Comparison of ENCODE assay signal across 8 cellular contexts in genomic region chr10:92590623-92591549, GRCh38. TPM values are rescaled to one million over a fixed set of nuclear protein-coding genes. Genes with fewer than 3 reads are reported as not detected.
DNase-seq lines count a peak whose midpoint lies in the region; ATAC-seq and TF ChIP-seq lines count a peak whose summit lies in the region.

No MANE protein-coding gene starts in this region.

- WGBS in sigmoid colon, 2 donors: 53 to 56% methylated on average over 19 of the region's 19 CpGs

- no peaks in the 10 kb centered on the region for H3K9me3 ChIP-seq in sigmoid colon

- TF ChIP-seq CTCF in GM12874 (IDR thresholded peaks at IDR 0.05; ENCODE audit: insufficient read depth, low read depth, low read length) (peak; percentile 25; the same call in 1 of the 2 replicates), sigmoid colon (IDR thresholded peaks at IDR 0.05) (peak in 1 of 4 experiments; percentile 28)

- no peak for TF ChIP-seq EP300 in sigmoid colon (IDR thresholded peaks at IDR 0.05)

- peak; percentile 36 for DNase-seq in AG08396 (ENCODE audit: low spot score)
- peak; percentile 64 for DNase-seq in NCI-H82 treated with DMSO at 0.1 percent for 48 hours (lab: John Stamatoyannopoulos, UW; ENCODE audit: unreplicated experiment)
- peak; percentile 59 for DNase-seq in amniotic epithelial cell (ENCODE audit: low read depth)
- DNase-seq in hypothalamus (lab: John Stamatoyannopoulos, UW): peak in 28 of 51 donors; percentile 1 to 44 (median 15)
- DNase-seq in sigmoid colon: no peak
- no peak for DNase-seq in GDM1 (lab: John Stamatoyannopoulos, UW)

- ATAC-seq in HG02870 (IDR thresholded peaks at IDR 0.05; ENCODE audit: unreplicated experiment): peak; percentile 19

- peaks cover 0 to 23% (median 11%) of the 10 kb centered on the region in 4 donors for H3K4me1 ChIP-seq in sigmoid colon

- peak overlapping the region; percentile 87 to 97 (median 96) for H3K27ac ChIP-seq in sigmoid colon

- H3K27me3 ChIP-seq in sigmoid colon: no peaks in the 10 kb centered on the region

- intact Hi-C loops in sigmoid colon (cut with DNase I): loop anchor here (2.0 to 5.0 kb wide), 5 partner anchors 74 to 299 kb away; partner anchors contain the start of genes CPEB3, EXOC6, HHEX and MARCHF5

- H3K36me3 ChIP-seq in sigmoid colon: no peaks in the 10 kb centered on the region

- TF ChIP-seq POLR2A in sigmoid colon (IDR thresholded peaks at IDR 0.05): no peak

- H3K4me3 ChIP-seq in sigmoid colon: peak overlapping the region; percentile 44 to 75 (median 60)

RNA-seq across cellular contexts. Expression of gene KIF11, which starts 2.0 kb away (rescaled TPM):
- under 1 TPM; 0.16 to 0.95 (median 0.77) TPM for total RNA-seq in sigmoid colon
- 10 to 100 TPM in 1 of 3 donors, 1 to 10 TPM in 2; 2.4 to 10.1 (median 3.2) TPM for polyA plus RNA-seq in sigmoid colon

RNA-seq across cellular contexts. Expression of gene IDE, which starts 17.0 kb away (rescaled TPM):
- total RNA-seq in sigmoid colon: 10 to 100 TPM; 23.3 to 32.9 (median 28.8) TPM
- polyA plus RNA-seq in sigmoid colon: 10 to 100 TPM in 1 of 3 donors, 1 to 10 TPM in 2; 7.8 to 12.3 (median 9.6) TPM

Comparison
In these comparisons a context has a peak if more than half of its experiments do, and no peak if none do; other contexts are left out.
1. DNase-seq: peak in AG08396 (single experiment), NCI-H82 treated with DMSO at 0.1 percent for 48 hours (single experiment), amniotic epithelial cell (single experiment) and hypothalamus (28 of 51); none in sigmoid colon (single experiment) and GDM1 (single experiment).